Comparison of ENCODE assay signal across 1 cellular context in genomic region chr20:58909585-58909984, GRCh38.
TF ChIP-seq lines count a peak whose summit lies in the region.

No MANE protein-coding gene starts in this region.

TF ChIP-seq in GM12878, 131 proteins besides CTCF, POLR2A, EP300 and RAD21:
- TF ChIP-seq, protein P1, sequence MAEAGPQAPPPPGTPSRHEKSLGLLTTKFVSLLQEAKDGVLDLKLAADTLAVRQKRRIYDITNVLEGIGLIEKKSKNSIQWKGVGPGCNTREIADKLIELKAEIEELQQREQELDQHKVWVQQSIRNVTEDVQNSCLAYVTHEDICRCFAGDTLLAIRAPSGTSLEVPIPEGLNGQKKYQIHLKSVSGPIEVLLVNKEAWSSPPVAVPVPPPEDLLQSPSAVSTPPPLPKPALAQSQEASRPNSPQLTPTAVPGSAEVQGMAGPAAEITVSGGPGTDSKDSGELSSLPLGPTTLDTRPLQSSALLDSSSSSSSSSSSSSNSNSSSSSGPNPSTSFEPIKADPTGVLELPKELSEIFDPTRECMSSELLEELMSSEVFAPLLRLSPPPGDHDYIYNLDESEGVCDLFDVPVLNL (IDR thresholded peaks at IDR 0.05; ENCODE audit: low read depth, low read length), result no peak
- TF ChIP-seq YY1 (IDR thresholded peaks at IDR 0.05; ENCODE audit: low read depth, low read length) (no peak), WRNIP1 (IDR thresholded peaks at IDR 0.05; ENCODE audit: borderline replicate concordance, low read depth, low read length) (no peak), IRF3 (IDR thresholded peaks at IDR 0.05) (no peak), ZNF207 (IDR thresholded peaks at IDR 0.05; ENCODE audit: borderline replicate concordance) (no peak), ASH2L (IDR thresholded peaks at IDR 0.05; ENCODE audit: borderline replicate concordance, low read depth) (no peak), ZBTB40 (IDR thresholded peaks at IDR 0.05; ENCODE audit: borderline replicate concordance) (no peak), ZSCAN29 (IDR thresholded peaks at IDR 0.05) (no peak), TAF1 (IDR thresholded peaks at IDR 0.05; ENCODE audit: borderline replicate concordance, low read depth, low read length) (no peak), BMI1 (IDR thresholded peaks at IDR 0.05; ENCODE audit: borderline replicate concordance) (no peak), NR2F1 (conservative IDR thresholded peaks at IDR 0.05) (no peak)
- TF ChIP-seq, protein P2, sequence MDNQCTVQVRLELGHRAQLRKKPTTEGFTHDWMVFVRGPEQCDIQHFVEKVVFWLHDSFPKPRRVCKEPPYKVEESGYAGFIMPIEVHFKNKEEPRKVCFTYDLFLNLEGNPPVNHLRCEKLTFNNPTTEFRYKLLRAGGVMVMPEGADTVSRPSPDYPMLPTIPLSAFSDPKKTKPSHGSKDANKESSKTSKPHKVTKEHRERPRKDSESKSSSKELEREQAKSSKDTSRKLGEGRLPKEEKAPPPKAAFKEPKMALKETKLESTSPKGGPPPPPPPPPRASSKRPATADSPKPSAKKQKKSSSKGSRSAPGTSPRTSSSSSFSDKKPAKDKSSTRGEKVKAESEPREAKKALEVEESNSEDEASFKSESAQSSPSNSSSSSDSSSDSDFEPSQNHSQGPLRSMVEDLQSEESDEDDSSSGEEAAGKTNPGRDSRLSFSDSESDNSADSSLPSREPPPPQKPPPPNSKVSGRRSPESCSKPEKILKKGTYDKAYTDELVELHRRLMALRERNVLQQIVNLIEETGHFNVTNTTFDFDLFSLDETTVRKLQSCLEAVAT (IDR thresholded peaks at IDR 0.05), result no peak
